ENCODE assay signal across 1 cellular context in the genomic region with DNA sequence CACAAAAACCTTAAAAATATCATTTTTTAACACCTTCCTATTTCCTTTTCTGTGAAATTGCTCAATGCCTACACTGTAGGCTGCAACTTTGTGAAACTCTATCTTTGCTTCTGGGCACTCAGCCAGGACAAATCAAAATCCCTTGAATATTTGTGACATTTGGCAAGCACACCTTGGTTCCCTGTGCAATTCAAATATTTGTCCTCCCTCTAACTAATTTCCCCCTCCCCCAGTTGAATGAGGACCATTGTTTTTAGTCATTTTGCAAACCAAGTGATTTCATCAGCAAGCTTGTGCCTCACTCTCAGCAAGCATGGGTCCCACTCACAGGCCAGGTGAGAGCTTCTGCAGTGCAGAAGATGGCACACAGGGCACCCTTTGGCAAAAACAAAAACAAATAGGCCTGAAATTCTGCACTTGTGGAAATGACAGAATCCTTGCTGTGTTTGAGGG.
TF ChIP-seq lines count a peak whose summit lies in the region.

No MANE protein-coding gene starts in this region.

TF ChIP-seq in HepG2, 621 proteins besides CTCF, POLR2A, EP300 and RAD21 (continued from another document and continues in another):
- peak; percentile 82; the same call in 1 of the 2 replicates for TF ChIP-seq FOXK1 (CRISPR knock-in tag; IDR thresholded peaks at IDR 0.05; ENCODE audit: borderline replicate concordance, low read depth)
- peak; percentile 81; the same call in 1 of the 2 replicates for TF ChIP-seq KLF6 (CRISPR knock-in tag; IDR thresholded peaks at IDR 0.05)
- peak; percentile 66; the same call in 1 of the 2 replicates for TF ChIP-seq ZSCAN9 (CRISPR knock-in tag; IDR thresholded peaks at IDR 0.05; ENCODE audit: borderline replicate concordance)
- TF ChIP-seq ZNF296 (CRISPR knock-in tag; conservative IDR thresholded peaks at IDR 0.05), result no peak
- TF ChIP-seq, protein P1, sequence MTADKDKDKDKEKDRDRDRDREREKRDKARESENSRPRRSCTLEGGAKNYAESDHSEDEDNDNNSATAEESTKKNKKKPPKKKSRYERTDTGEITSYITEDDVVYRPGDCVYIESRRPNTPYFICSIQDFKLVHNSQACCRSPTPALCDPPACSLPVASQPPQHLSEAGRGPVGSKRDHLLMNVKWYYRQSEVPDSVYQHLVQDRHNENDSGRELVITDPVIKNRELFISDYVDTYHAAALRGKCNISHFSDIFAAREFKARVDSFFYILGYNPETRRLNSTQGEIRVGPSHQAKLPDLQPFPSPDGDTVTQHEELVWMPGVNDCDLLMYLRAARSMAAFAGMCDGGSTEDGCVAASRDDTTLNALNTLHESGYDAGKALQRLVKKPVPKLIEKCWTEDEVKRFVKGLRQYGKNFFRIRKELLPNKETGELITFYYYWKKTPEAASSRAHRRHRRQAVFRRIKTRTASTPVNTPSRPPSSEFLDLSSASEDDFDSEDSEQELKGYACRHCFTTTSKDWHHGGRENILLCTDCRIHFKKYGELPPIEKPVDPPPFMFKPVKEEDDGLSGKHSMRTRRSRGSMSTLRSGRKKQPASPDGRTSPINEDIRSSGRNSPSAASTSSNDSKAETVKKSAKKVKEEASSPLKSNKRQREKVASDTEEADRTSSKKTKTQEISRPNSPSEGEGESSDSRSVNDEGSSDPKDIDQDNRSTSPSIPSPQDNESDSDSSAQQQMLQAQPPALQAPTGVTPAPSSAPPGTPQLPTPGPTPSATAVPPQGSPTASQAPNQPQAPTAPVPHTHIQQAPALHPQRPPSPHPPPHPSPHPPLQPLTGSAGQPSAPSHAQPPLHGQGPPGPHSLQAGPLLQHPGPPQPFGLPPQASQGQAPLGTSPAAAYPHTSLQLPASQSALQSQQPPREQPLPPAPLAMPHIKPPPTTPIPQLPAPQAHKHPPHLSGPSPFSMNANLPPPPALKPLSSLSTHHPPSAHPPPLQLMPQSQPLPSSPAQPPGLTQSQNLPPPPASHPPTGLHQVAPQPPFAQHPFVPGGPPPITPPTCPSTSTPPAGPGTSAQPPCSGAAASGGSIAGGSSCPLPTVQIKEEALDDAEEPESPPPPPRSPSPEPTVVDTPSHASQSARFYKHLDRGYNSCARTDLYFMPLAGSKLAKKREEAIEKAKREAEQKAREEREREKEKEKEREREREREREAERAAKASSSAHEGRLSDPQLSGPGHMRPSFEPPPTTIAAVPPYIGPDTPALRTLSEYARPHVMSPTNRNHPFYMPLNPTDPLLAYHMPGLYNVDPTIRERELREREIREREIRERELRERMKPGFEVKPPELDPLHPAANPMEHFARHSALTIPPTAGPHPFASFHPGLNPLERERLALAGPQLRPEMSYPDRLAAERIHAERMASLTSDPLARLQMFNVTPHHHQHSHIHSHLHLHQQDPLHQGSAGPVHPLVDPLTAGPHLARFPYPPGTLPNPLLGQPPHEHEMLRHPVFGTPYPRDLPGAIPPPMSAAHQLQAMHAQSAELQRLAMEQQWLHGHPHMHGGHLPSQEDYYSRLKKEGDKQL (CRISPR knock-in tag; IDR thresholded peaks at IDR 0.05; ENCODE audit: low read depth), result peak; percentile 88
- TF ChIP-seq ZBTB20 (CRISPR knock-in tag; IDR thresholded peaks at IDR 0.05; ENCODE audit: borderline replicate concordance, low read depth), result peak; percentile 75; the same call in 1 of the 2 replicates
- TF ChIP-seq, protein P2, sequence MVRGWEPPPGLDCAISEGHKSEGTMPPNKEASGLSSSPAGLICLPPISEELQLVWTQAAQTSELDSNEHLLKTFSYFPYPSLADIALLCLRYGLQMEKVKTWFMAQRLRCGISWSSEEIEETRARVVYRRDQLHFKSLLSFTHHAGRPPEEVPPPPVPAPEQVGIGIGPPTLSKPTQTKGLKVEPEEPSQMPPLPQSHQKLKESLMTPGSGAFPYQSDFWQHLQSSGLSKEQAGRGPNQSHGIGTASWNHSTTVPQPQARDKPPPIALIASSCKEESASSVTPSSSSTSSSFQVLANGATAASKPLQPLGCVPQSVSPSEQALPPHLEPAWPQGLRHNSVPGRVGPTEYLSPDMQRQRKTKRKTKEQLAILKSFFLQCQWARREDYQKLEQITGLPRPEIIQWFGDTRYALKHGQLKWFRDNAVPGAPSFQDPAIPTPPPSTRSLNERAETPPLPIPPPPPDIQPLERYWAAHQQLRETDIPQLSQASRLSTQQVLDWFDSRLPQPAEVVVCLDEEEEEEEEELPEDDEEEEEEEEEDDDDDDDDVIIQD (CRISPR knock-in tag; IDR thresholded peaks at IDR 0.05; ENCODE audit: low read depth), result peak; percentile 95
- TF ChIP-seq ATF7 (IDR thresholded peaks at IDR 0.05), result 0 out of 2 replicates have a peak, but pooled peaks have one; percentile 11
- TF ChIP-seq ATF7 (CRISPR knock-in tag; IDR thresholded peaks at IDR 0.05), result peak; percentile 81; the same call in 1 of the 2 replicates
- TF ChIP-seq, protein P3, sequence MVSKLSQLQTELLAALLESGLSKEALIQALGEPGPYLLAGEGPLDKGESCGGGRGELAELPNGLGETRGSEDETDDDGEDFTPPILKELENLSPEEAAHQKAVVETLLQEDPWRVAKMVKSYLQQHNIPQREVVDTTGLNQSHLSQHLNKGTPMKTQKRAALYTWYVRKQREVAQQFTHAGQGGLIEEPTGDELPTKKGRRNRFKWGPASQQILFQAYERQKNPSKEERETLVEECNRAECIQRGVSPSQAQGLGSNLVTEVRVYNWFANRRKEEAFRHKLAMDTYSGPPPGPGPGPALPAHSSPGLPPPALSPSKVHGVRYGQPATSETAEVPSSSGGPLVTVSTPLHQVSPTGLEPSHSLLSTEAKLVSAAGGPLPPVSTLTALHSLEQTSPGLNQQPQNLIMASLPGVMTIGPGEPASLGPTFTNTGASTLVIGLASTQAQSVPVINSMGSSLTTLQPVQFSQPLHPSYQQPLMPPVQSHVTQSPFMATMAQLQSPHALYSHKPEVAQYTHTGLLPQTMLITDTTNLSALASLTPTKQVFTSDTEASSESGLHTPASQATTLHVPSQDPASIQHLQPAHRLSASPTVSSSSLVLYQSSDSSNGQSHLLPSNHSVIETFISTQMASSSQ (IDR thresholded peaks at IDR 0.05; ENCODE audit: low read depth), result peak; percentile 47; the same call in 1 of the 2 replicates
- TF ChIP-seq, protein P3 (CRISPR knock-in tag; IDR thresholded peaks at IDR 0.05; ENCODE audit: borderline replicate concordance), result peak; percentile 87; the same call in 1 of the 2 replicates
- peak; percentile 91 for TF ChIP-seq ZNF12 (CRISPR knock-in tag; IDR thresholded peaks at IDR 0.05)
- TF ChIP-seq KLF9 (CRISPR knock-in tag; IDR thresholded peaks at IDR 0.05; ENCODE audit: low read depth), result no peak
- TF ChIP-seq, protein P4, sequence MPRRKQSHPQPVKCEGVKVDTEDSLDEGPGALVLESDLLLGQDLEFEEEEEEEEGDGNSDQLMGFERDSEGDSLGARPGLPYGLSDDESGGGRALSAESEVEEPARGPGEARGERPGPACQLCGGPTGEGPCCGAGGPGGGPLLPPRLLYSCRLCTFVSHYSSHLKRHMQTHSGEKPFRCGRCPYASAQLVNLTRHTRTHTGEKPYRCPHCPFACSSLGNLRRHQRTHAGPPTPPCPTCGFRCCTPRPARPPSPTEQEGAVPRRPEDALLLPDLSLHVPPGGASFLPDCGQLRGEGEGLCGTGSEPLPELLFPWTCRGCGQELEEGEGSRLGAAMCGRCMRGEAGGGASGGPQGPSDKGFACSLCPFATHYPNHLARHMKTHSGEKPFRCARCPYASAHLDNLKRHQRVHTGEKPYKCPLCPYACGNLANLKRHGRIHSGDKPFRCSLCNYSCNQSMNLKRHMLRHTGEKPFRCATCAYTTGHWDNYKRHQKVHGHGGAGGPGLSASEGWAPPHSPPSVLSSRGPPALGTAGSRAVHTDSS (CRISPR knock-in tag; conservative IDR thresholded peaks at IDR 0.05), result no peak
- TF ChIP-seq, protein P5, sequence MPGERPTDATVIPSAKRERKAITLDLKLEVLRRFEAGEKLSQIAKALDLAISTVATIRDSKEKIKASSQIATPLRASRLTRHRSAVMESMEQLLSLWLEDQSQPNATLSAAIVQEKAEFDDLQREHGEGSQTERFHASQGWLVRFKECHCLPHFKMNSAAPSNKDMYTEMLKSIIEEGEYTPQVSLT (CRISPR knock-in tag; IDR thresholded peaks at IDR 0.05; ENCODE audit: borderline replicate concordance, low read depth), result no peak
- peak; percentile 92 for TF ChIP-seq PHF21A (CRISPR knock-in tag; IDR thresholded peaks at IDR 0.05)
- no peak for TF ChIP-seq MAZ (IDR thresholded peaks at IDR 0.05; ENCODE audit: borderline replicate concordance, low read depth, low read length)
- TF ChIP-seq MAZ (CRISPR knock-in tag; IDR thresholded peaks at IDR 0.05; ENCODE audit: low read depth), result peak; percentile 63; the same call in 1 of the 2 replicates
- peak; percentile 23; the same call in 1 of the 2 replicates for TF ChIP-seq FOSL1 (CRISPR knock-in tag; IDR thresholded peaks at IDR 0.05; ENCODE audit: borderline replicate concordance)
- no peak for TF ChIP-seq PHB2 (IDR thresholded peaks at IDR 0.05; ENCODE audit: partially characterized antibody)
- peak; percentile 84 for TF ChIP-seq KAT8 (CRISPR knock-in tag; IDR thresholded peaks at IDR 0.05)
- TF ChIP-seq ZKSCAN8 (CRISPR knock-in tag; IDR thresholded peaks at IDR 0.05; ENCODE audit: borderline replicate concordance), result peak; percentile 73; the same call in 1 of the 2 replicates
- TF ChIP-seq PAWR (CRISPR knock-in tag; IDR thresholded peaks at IDR 0.05; ENCODE audit: borderline replicate concordance), result no peak
- peak; percentile 52; the same call in 1 of the 2 replicates for TF ChIP-seq ZNF724P (CRISPR knock-in tag; IDR thresholded peaks at IDR 0.05; ENCODE audit: borderline replicate concordance)
- TF ChIP-seq ZNF558 (CRISPR knock-in tag; IDR thresholded peaks at IDR 0.05; ENCODE audit: borderline replicate concordance), result no peak
- TF ChIP-seq FOXA1 (IDR thresholded peaks at IDR 0.05), result no peak
- peak; percentile 86 for TF ChIP-seq FOXA1 (CRISPR knock-in tag; IDR thresholded peaks at IDR 0.05)
- 0 out of 2 replicates have a peak, but pooled peaks have one; percentile 70 for TF ChIP-seq KLF11 (CRISPR knock-in tag; IDR thresholded peaks at IDR 0.05)
- peak; percentile 90 for TF ChIP-seq PITX1 (CRISPR knock-in tag; IDR thresholded peaks at IDR 0.05)
- TF ChIP-seq ZNF224 (CRISPR knock-in tag; IDR thresholded peaks at IDR 0.05), result no peak
- TF ChIP-seq NR2C2 (CRISPR knock-in tag; IDR thresholded peaks at IDR 0.05; ENCODE audit: borderline replicate concordance), result peak; percentile 45; the same call in 1 of the 2 replicates
- TF ChIP-seq, protein P6, sequence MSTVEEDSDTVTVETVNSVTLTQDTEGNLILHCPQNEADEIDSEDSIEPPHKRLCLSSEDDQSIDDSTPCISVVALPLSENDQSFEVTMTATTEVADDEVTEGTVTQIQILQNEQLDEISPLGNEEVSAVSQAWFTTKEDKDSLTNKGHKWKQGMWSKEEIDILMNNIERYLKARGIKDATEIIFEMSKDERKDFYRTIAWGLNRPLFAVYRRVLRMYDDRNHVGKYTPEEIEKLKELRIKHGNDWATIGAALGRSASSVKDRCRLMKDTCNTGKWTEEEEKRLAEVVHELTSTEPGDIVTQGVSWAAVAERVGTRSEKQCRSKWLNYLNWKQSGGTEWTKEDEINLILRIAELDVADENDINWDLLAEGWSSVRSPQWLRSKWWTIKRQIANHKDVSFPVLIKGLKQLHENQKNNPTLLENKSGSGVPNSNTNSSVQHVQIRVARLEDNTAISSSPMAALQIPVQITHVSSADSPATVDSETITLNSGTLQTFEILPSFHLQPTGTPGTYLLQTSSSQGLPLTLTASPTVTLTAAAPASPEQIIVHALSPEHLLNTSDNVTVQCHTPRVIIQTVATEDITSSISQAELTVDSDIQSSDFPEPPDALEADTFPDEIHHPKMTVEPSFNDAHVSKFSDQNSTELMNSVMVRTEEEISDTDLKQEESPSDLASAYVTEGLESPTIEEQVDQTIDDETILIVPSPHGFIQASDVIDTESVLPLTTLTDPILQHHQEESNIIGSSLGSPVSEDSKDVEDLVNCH (CRISPR knock-in tag; IDR thresholded peaks at IDR 0.05), result no peak
- no peak for TF ChIP-seq ZBTB1 (CRISPR knock-in tag; IDR thresholded peaks at IDR 0.05; ENCODE audit: borderline replicate concordance)
- no peak for TF ChIP-seq ZNF234 (CRISPR knock-in tag; conservative IDR thresholded peaks at IDR 0.05)
- TF ChIP-seq ZNF282 (IDR thresholded peaks at IDR 0.05; ENCODE audit: partially characterized antibody), result no peak
- TF ChIP-seq ZNF510 (CRISPR knock-in tag; IDR thresholded peaks at IDR 0.05; ENCODE audit: low read depth), result peak; percentile 73; the same call in 1 of the 2 replicates
- TF ChIP-seq RBM22 (optimal IDR thresholded peaks at IDR 0.05; ENCODE audit: low read length), result no peak
- TF ChIP-seq ZNF160 (CRISPR knock-in tag; IDR thresholded peaks at IDR 0.05), result no peak
- TF ChIP-seq HDAC1 (CRISPR knock-in tag; IDR thresholded peaks at IDR 0.05), result peak; percentile 95
- peak; percentile 64; the same call in 1 of the 2 replicates for TF ChIP-seq GATA4 (IDR thresholded peaks at IDR 0.05; ENCODE audit: borderline replicate concordance, low read depth)
- no peak for TF ChIP-seq HNRNPUL1 (IDR thresholded peaks at IDR 0.05; ENCODE audit: low read depth, low read length)
- TF ChIP-seq DNMT3B (CRISPR knock-in tag; conservative IDR thresholded peaks at IDR 0.05), result peak; percentile 77; the same call in 1 of the 2 replicates
- TF ChIP-seq ZNF569 (CRISPR knock-in tag; IDR thresholded peaks at IDR 0.05; ENCODE audit: borderline replicate concordance), result no peak
- TF ChIP-seq TBL1XR1 (IDR thresholded peaks at IDR 0.05; ENCODE audit: borderline replicate concordance, low read length, partially characterized antibody), result peak; percentile 28
- TF ChIP-seq, protein P7, sequence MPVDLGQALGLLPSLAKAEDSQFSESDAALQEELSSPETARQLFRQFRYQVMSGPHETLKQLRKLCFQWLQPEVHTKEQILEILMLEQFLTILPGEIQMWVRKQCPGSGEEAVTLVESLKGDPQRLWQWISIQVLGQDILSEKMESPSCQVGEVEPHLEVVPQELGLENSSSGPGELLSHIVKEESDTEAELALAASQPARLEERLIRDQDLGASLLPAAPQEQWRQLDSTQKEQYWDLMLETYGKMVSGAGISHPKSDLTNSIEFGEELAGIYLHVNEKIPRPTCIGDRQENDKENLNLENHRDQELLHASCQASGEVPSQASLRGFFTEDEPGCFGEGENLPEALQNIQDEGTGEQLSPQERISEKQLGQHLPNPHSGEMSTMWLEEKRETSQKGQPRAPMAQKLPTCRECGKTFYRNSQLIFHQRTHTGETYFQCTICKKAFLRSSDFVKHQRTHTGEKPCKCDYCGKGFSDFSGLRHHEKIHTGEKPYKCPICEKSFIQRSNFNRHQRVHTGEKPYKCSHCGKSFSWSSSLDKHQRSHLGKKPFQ (CRISPR knock-in tag; IDR thresholded peaks at IDR 0.05; ENCODE audit: insufficient replicate concordance), result peak; percentile 16
- TF ChIP-seq KLF13 (CRISPR knock-in tag; IDR thresholded peaks at IDR 0.05), result no peak
- no peak for TF ChIP-seq CREB1 (IDR thresholded peaks at IDR 0.05)
- TF ChIP-seq CREB1 (CRISPR knock-in tag; IDR thresholded peaks at IDR 0.05), result peak; percentile 75
- peak; percentile 98 for TF ChIP-seq HMG20A (CRISPR knock-in tag; IDR thresholded peaks at IDR 0.05; ENCODE audit: borderline replicate concordance)
